ENCODE assay signal across 6 cellular contexts in the genomic region with DNA sequence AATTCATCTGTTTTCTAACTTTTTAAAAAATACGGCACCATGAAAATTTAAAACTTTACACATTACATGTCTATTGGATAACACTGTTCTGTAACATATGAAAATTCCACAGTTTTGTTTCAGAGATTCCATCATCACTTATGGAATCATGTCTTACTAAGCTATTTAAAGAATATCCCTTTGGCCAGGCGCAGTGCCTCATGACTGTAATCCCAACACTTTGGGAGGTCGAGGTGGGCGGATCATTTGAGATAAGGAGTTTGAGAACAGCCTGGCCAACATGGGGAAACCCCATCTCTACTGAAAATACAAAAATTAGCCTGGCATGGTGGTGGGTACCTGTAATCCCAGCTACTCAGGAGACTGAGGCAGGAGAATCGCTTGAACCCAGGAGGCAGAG.
DNase-seq lines count a peak whose midpoint lies in the region; ATAC-seq and TF ChIP-seq lines count a peak whose summit lies in the region.
"Not testable (repeated sequence)": the region's sequence is repeated elsewhere in the genome, so short reads cannot be mapped to it uniquely, and the experiment has no call there.

No MANE protein-coding gene starts in this region.

- not testable (repeated sequence) for H3K79me2 ChIP-seq in GM23248 (ENCODE audit: insufficient read depth); mammary epithelial cell (ENCODE audit: insufficient read depth, low read length); neural progenitor cell (ENCODE audit: low read depth)

- H3K23ac ChIP-seq in IMR-90 (ENCODE audit: low read depth, low read length) = not testable (repeated sequence)

- 94 to 95% methylated on average over 5 of the region's 5 CpGs for WGBS in GM23248 (ENCODE audit: low coverage in 1 of 2, low lambda C conversion rate in 2 of 2, missing lambda C conversion rate in 2 of 2), 2 experiments
- WGBS in IMR-90 (ENCODE audit: extremely low coverage in 2 of 2, insufficient read length in 1 of 2), 2 experiments = no CpG with 5 or more reads among the region's 5 CpGs
- WGBS in mammary epithelial cell (ENCODE audit: low coverage, missing lambda C conversion rate) = 95% methylated on average over 5 of the region's 5 CpGs

- not testable (repeated sequence) for H3K9me2 ChIP-seq in GM23248 (ENCODE audit: insufficient read depth)

- H2BK5ac ChIP-seq in IMR-90 (ENCODE audit: low read depth, low read length, poor library complexity, severe bottlenecking) = not testable (repeated sequence)

- not testable (repeated sequence) for H2BK15ac ChIP-seq in IMR-90 (ENCODE audit: low read depth, low read length)

- H3K27ac Mint-ChIP-seq in neural progenitor cell = peak overlapping the region; percentile 90

- not testable (repeated sequence) for H3K36me3 ChIP-seq in GM23248 (ENCODE audit: low read depth); IMR-90 (ENCODE audit: control insufficient read depth, insufficient read depth, low read length); mammary epithelial cell (ENCODE audit: insufficient read depth, low read length); neural progenitor cell

- CTCF ChIA-PET in IMR-90 (lab: Yijun Ruan, JAX); mammary epithelial cell (lab: Charles Lee; ENCODE audit: low non-redundant PET): not testable (repeated sequence)

- ATAC-seq in IMR-90 (ENCODE audit: low read depth); foreskin keratinocyte: not testable (repeated sequence)

- in situ Hi-C loops in GM23248 (cut with MboI); IMR-90 (cut with MboI; ENCODE audit: low sequenced_read_pairs); mammary epithelial cell (cut with MboI; ENCODE audit: low sequenced_read_pairs in 2 of 2): not testable (repeated sequence)

- intact Hi-C loops in IMR-90 (cut with micrococcal nuclease) = not testable (repeated sequence)
- intact Hi-C loops in mammary epithelial cell (cut with micrococcal nuclease) = loop anchor here (5.0 kb wide), 1 partner anchor 384 kb away; no protein-coding TSS in a partner anchor

- not testable (repeated sequence) for H3K27ac ChIP-seq in GM23248; IMR-90 (ENCODE audit: insufficient read depth, low read length); neural progenitor cell
- H3K27ac ChIP-seq in mammary epithelial cell (ENCODE audit: insufficient read depth, low read depth, low read length) = peak overlapping the region; percentile 100
- H3K27ac ChIP-seq in foreskin keratinocyte = peak overlapping the region; percentile 81

- H4K8ac ChIP-seq in IMR-90 (ENCODE audit: low read depth in 2 of 2, low read length in 2 of 2) = not testable (repeated sequence)

- not testable (repeated sequence) for H3K4me2 ChIP-seq in GM23248 (ENCODE audit: unreplicated experiment); IMR-90 (ENCODE audit: low read depth, low read length); mammary epithelial cell (ENCODE audit: insufficient read depth, low read depth, low read length); neural progenitor cell

- H4K20me1 ChIP-seq in GM23248 (ENCODE audit: insufficient read depth); IMR-90 (ENCODE audit: insufficient read depth, low read length); mammary epithelial cell (ENCODE audit: insufficient read depth, low read length); neural progenitor cell (ENCODE audit: low read depth): not testable (repeated sequence)

- not testable (repeated sequence) for H3K9ac ChIP-seq in GM23248; IMR-90 (ENCODE audit: low read depth, low read length); mammary epithelial cell (ENCODE audit: insufficient read depth, low read length); neural progenitor cell

- not testable (repeated sequence) for H3K4ac ChIP-seq in IMR-90 (ENCODE audit: low read depth, low read length)

- not testable (repeated sequence) for TF ChIP-seq RAD21 in IMR-90 (IDR thresholded peaks at IDR 0.05; ENCODE audit: low read length)

- not testable (repeated sequence) for H3K9me1 ChIP-seq in IMR-90 (ENCODE audit: insufficient read depth, low read length)

- H3K4me1 Mint-ChIP-seq in neural progenitor cell = peaks cover 34% of the 10 kb centered on the region

- H3K36me3 Mint-ChIP-seq in neural progenitor cell = not testable (repeated sequence)

- H3K9me3 ChIP-seq in GM23248 (ENCODE audit: low read depth); IMR-90 (ENCODE audit: control insufficient read depth, insufficient read depth, low read length); mammary epithelial cell (replicated peaks; ENCODE audit: insufficient read depth, low read length); neural progenitor cell (ENCODE audit: low read depth): not testable (repeated sequence)

- not testable (repeated sequence) for H2AFZ ChIP-seq in GM23248; IMR-90 (replicated peaks; ENCODE audit: low read length, poor library complexity); mammary epithelial cell (ENCODE audit: low read depth, low read length); neural progenitor cell (replicated peaks)

- H2BK120ac ChIP-seq in IMR-90 (ENCODE audit: low read depth, low read length) = not testable (repeated sequence)

- not testable (repeated sequence) for H3K4me3 Mint-ChIP-seq in neural progenitor cell

- POLR2A ChIA-PET in IMR-90 (lab: Charles Lee; ENCODE audit: unreplicated experiment) = not testable (repeated sequence)

- H3K4me1 ChIP-seq in GM23248 (ENCODE audit: insufficient read depth) = peaks cover 26% of the 10 kb centered on the region
- not testable (repeated sequence) for H3K4me1 ChIP-seq in IMR-90 (ENCODE audit: control insufficient read depth, insufficient read depth, low read length); neural progenitor cell
- peaks cover 40% of the 10 kb centered on the region for H3K4me1 ChIP-seq in mammary epithelial cell (ENCODE audit: insufficient read depth, low read length)
- H3K4me1 ChIP-seq in foreskin keratinocyte = peaks cover 41% of the 10 kb centered on the region

- not testable (repeated sequence) for H3K79me1 ChIP-seq in IMR-90 (ENCODE audit: low read depth in 1 of 2, low read length in 2 of 2)

- TF ChIP-seq POLR2A in IMR-90 (IDR thresholded peaks at IDR 0.05; ENCODE audit: low read depth, low read length) = not testable (repeated sequence)

- H3K27me3 Mint-ChIP-seq in neural progenitor cell (ENCODE audit: insufficient read depth, low read depth) = not testable (repeated sequence)

- not testable (repeated sequence) for H3K56ac ChIP-seq in IMR-90 (ENCODE audit: extremely low read depth, insufficient read depth, low read length)

- H3K9me3 Mint-ChIP-seq in neural progenitor cell = not testable (repeated sequence)

- H2BK20ac ChIP-seq in IMR-90 (ENCODE audit: low read depth, low read length) = not testable (repeated sequence)

- not testable (repeated sequence) for BruUV-seq in IMR-90 (replicated peaks; lab: Mats Ljungman, UMichigan); mammary epithelial cell (replicated peaks; lab: Mats Ljungman, UMichigan)

- H2AK9ac ChIP-seq in IMR-90 (replicated peaks; ENCODE audit: low read depth, low read length, poor library complexity) = not testable (repeated sequence)

- H3F3A ChIP-seq in GM23248 (ENCODE audit: insufficient read depth) = peaks cover 12% of the 10 kb centered on the region
- H3F3A ChIP-seq in neural progenitor cell (ENCODE audit: low read depth) = not testable (repeated sequence)

- not testable (repeated sequence) for H3K18ac ChIP-seq in IMR-90 (ENCODE audit: low read depth, low read length)

- not testable (repeated sequence) for TF ChIP-seq CTCF in IMR-90 (conservative IDR thresholded peaks at IDR 0.05; ENCODE audit: low read depth, low read length); mammary epithelial cell (conservative IDR thresholded peaks at IDR 0.05 in 1 of 2, IDR thresholded peaks at IDR 0.05 in 1 of 2; ENCODE audit: extremely low read depth in 1 of 2, insufficient read depth in 1 of 2, low read depth in 1 of 2, low read length in 2 of 2); foreskin keratinocyte (conservative IDR thresholded peaks at IDR 0.05); neural progenitor cell (IDR thresholded peaks at IDR 0.05)

- not testable (repeated sequence) for H4K91ac ChIP-seq in IMR-90 (ENCODE audit: insufficient read depth, low read depth, low read length)

- dilution Hi-C loops in IMR-90 (cut with HindIII; ENCODE audit: low sequenced_read_pairs, unreplicated experiment); mammary epithelial cell (cut with HindIII; ENCODE audit: low sequenced_read_pairs): not testable (repeated sequence)

- H4K5ac ChIP-seq in IMR-90 (ENCODE audit: low read depth, low read length) = not testable (repeated sequence)

- peak; percentile 9 for DNase-seq in GM23248
- peak; percentile 28 for DNase-seq in IMR-90
- DNase-seq in NCI-H82 (lab: John Stamatoyannopoulos, UW) = peak; percentile 10
- DNase-seq in mammary epithelial cell; foreskin keratinocyte; neural progenitor cell (ENCODE audit: low spot score): not testable (repeated sequence)

- not testable (repeated sequence) for H2AK5ac ChIP-seq in IMR-90 (ENCODE audit: low read depth, low read length)

- H3K27me3 ChIP-seq in GM23248 (replicated peaks; ENCODE audit: insufficient read depth); IMR-90 (ENCODE audit: control insufficient read depth, insufficient read depth, low read length); mammary epithelial cell (ENCODE audit: insufficient read depth, low read length); foreskin keratinocyte; neural progenitor cell: not testable (repeated sequence)

- H3K14ac ChIP-seq in IMR-90 (replicated peaks; ENCODE audit: low read depth, low read length) = 0 out of 2 replicates have a peak overlapping the region, but pooled peaks have one; percentile 68

- not testable (repeated sequence) for H3K4me3 ChIP-seq in GM23248; IMR-90 (ENCODE audit: insufficient read depth, low read depth, low read length); mammary epithelial cell (replicated peaks in 1 of 3; ENCODE audit: insufficient read depth in 1 of 3, low read depth in 2 of 3, low read length in 3 of 3); neural progenitor cell
